1 cellular context compared by ENCODE assay signal in the genomic region with DNA sequence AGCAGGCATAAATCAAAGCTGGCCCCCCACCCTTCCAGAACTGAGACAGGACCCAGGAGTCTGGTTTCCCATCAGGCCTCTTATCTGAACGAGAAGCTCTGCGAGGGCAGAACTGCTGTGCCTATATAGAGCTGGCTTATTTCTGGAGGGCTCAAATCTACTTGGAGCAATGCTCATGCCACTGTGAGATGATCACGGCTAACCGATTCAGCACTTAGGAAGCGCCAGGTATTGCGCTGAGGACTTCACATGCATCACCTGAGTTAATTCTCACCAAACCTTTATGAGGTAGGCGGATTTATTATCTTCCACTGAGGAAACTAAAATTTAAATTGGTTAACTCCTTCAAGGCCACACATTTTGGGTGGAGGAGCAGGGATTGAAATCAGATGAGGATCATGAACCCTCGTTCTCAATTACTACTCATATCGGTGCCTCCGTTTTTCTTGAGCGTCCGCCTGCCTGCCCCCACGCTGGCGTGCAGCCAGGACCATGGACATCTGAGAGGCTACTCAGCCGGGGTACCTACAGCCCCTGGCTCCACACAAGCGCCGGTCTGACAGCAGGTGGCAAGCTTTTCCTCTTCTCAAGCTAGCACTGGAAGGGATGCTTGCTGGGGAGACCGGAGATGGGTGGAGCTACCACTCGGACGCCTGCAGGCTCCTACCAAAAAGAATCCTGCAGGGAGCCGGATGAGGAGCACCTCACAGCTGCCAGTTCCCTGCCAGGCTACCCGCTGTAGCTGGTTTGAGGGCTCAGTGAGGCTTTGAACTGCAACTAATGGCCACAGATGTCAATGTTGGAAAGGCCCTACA.
TF ChIP-seq lines count a peak whose summit lies in the region.

No MANE protein-coding gene starts in this region.

TF ChIP-seq in HepG2, 621 proteins besides CTCF, POLR2A, EP300 and RAD21 (continued from another document):
- TF ChIP-seq, protein P1, sequence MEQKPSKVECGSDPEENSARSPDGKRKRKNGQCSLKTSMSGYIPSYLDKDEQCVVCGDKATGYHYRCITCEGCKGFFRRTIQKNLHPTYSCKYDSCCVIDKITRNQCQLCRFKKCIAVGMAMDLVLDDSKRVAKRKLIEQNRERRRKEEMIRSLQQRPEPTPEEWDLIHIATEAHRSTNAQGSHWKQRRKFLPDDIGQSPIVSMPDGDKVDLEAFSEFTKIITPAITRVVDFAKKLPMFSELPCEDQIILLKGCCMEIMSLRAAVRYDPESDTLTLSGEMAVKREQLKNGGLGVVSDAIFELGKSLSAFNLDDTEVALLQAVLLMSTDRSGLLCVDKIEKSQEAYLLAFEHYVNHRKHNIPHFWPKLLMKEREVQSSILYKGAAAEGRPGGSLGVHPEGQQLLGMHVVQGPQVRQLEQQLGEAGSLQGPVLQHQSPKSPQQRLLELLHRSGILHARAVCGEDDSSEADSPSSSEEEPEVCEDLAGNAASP (CRISPR knock-in tag; IDR thresholded peaks at IDR 0.05; ENCODE audit: borderline replicate concordance), result 0 out of 2 replicates have a peak, but pooled peaks have one; percentile 37
- 0 out of 2 replicates have a peak, but pooled peaks have one; percentile 35 for TF ChIP-seq ARID2 (CRISPR knock-in tag; IDR thresholded peaks at IDR 0.05; ENCODE audit: borderline replicate concordance)
- peak; percentile 71 for TF ChIP-seq BORCS8-MEF2B (CRISPR knock-in tag; IDR thresholded peaks at IDR 0.05)
- TF ChIP-seq SOX13 (IDR thresholded peaks at IDR 0.05), result no peak; the same call in 1 of the 2 replicates
- TF ChIP-seq SOX13 (CRISPR knock-in tag; conservative IDR thresholded peaks at IDR 0.05 in 1 of 2, IDR thresholded peaks at IDR 0.05 in 1 of 2), result peak in 1 of 2 experiments; percentile 68; a peak in 1 of 4 replicates
- TF ChIP-seq MBD4 (IDR thresholded peaks at IDR 0.05; ENCODE audit: borderline replicate concordance, low read length), result no peak
- TF ChIP-seq ASH2L (IDR thresholded peaks at IDR 0.05; ENCODE audit: insufficient read length, low read depth, low read length), result no peak
- peak; percentile 34; the same call in 1 of the 2 replicates for TF ChIP-seq HOXA3 (CRISPR knock-in tag; IDR thresholded peaks at IDR 0.05)
- TF ChIP-seq, protein P2, sequence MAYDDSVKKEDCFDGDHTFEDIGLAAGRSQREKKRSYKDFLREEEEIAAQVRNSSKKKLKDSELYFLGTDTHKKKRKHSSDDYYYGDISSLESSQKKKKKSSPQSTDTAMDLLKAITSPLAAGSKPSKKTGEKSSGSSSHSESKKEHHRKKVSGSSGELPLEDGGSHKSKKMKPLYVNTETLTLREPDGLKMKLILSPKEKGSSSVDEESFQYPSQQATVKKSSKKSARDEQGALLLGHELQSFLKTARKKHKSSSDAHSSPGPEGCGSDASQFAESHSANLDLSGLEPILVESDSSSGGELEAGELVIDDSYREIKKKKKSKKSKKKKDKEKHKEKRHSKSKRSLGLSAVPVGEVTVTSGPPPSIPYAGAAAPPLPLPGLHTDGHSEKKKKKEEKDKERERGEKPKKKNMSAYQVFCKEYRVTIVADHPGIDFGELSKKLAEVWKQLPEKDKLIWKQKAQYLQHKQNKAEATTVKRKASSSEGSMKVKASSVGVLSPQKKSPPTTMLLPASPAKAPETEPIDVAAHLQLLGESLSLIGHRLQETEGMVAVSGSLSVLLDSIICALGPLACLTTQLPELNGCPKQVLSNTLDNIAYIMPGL (CRISPR knock-in tag; IDR thresholded peaks at IDR 0.05; ENCODE audit: borderline replicate concordance in 1 of 2, low read depth in 1 of 2), result peak; percentile 68 to 83; a peak in 2 of 4 replicates
- peak; percentile 79; the same call in 1 of the 2 replicates for TF ChIP-seq REPIN1 (CRISPR knock-in tag; IDR thresholded peaks at IDR 0.05; ENCODE audit: borderline replicate concordance, low read depth)
- TF ChIP-seq ZNF350 (CRISPR knock-in tag; IDR thresholded peaks at IDR 0.05; ENCODE audit: borderline replicate concordance, low read depth), result peak; percentile 7; the same call in 1 of the 2 replicates
- TF ChIP-seq IKZF1 (IDR thresholded peaks at IDR 0.05), result no peak
- TF ChIP-seq SRF (IDR thresholded peaks at IDR 0.05; ENCODE audit: low read depth, low read length), result no peak
- TF ChIP-seq ZBTB20 (CRISPR knock-in tag; IDR thresholded peaks at IDR 0.05; ENCODE audit: borderline replicate concordance, low read depth), result peak; percentile 64
- TF ChIP-seq ZNF616 (CRISPR knock-in tag; IDR thresholded peaks at IDR 0.05; ENCODE audit: low read depth), result no peak; the same call in 1 of the 2 replicates
- no peak; the same call in 1 of the 2 replicates for TF ChIP-seq ZMAT3 (CRISPR knock-in tag; conservative IDR thresholded peaks at IDR 0.05)
- 0 out of 2 replicates have a peak, but pooled peaks have one; percentile 72 for TF ChIP-seq ZNF713 (CRISPR knock-in tag; IDR thresholded peaks at IDR 0.05)
- no peak for TF ChIP-seq SMAD9 (CRISPR knock-in tag; IDR thresholded peaks at IDR 0.05)
- TF ChIP-seq, protein P3, sequence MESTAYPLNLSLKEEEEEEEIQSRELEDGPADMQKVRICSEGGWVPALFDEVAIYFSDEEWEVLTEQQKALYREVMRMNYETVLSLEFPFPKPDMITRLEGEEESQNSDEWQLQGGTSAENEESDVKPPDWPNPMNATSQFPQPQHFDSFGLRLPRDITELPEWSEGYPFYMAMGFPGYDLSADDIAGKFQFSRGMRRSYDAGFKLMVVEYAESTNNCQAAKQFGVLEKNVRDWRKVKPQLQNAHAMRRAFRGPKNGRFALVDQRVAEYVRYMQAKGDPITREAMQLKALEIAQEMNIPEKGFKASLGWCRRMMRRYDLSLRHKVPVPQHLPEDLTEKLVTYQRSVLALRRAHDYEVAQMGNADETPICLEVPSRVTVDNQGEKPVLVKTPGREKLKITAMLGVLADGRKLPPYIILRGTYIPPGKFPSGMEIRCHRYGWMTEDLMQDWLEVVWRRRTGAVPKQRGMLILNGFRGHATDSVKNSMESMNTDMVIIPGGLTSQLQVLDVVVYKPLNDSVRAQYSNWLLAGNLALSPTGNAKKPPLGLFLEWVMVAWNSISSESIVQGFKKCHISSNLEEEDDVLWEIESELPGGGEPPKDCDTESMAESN (CRISPR knock-in tag; conservative IDR thresholded peaks at IDR 0.05), result 0 out of 2 replicates have a peak, but pooled peaks have one; percentile 13
- TF ChIP-seq, protein P4, sequence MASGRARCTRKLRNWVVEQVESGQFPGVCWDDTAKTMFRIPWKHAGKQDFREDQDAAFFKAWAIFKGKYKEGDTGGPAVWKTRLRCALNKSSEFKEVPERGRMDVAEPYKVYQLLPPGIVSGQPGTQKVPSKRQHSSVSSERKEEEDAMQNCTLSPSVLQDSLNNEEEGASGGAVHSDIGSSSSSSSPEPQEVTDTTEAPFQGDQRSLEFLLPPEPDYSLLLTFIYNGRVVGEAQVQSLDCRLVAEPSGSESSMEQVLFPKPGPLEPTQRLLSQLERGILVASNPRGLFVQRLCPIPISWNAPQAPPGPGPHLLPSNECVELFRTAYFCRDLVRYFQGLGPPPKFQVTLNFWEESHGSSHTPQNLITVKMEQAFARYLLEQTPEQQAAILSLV (CRISPR knock-in tag; IDR thresholded peaks at IDR 0.05; ENCODE audit: borderline replicate concordance), result no peak
- TF ChIP-seq ZNF251 (CRISPR knock-in tag; IDR thresholded peaks at IDR 0.05), result peak; percentile 62; the same call in 1 of the 2 replicates
- TF ChIP-seq ZSCAN9 (CRISPR knock-in tag; IDR thresholded peaks at IDR 0.05; ENCODE audit: borderline replicate concordance), result no peak; the same call in 1 of the 2 replicates
- TF ChIP-seq EEA1 (CRISPR knock-in tag; IDR thresholded peaks at IDR 0.05; ENCODE audit: borderline replicate concordance), result no peak
- TF ChIP-seq PHB2 (IDR thresholded peaks at IDR 0.05; ENCODE audit: partially characterized antibody), result no peak
- TF ChIP-seq SMC3 (IDR thresholded peaks at IDR 0.05; ENCODE audit: low read length), result peak; percentile 50; the same call in 1 of the 2 replicates
- TF ChIP-seq TSC22D2 (CRISPR knock-in tag; IDR thresholded peaks at IDR 0.05; ENCODE audit: borderline replicate concordance), result peak; percentile 23; the same call in 1 of the 2 replicates
- no peak for TF ChIP-seq MLLT10 (CRISPR knock-in tag; IDR thresholded peaks at IDR 0.05)
- no peak for TF ChIP-seq ZFYVE20 (CRISPR knock-in tag; IDR thresholded peaks at IDR 0.05; ENCODE audit: borderline replicate concordance, low read depth)
- TF ChIP-seq KDM3A (CRISPR knock-in tag; IDR thresholded peaks at IDR 0.05; ENCODE audit: low read depth), result peak; percentile 69; the same call in 1 of the 2 replicates
- peak; percentile 72 for TF ChIP-seq KAT8 (CRISPR knock-in tag; IDR thresholded peaks at IDR 0.05)
- no peak for TF ChIP-seq ZNF777 (CRISPR knock-in tag; IDR thresholded peaks at IDR 0.05)
- no peak for TF ChIP-seq NBN (conservative IDR thresholded peaks at IDR 0.05)
- peak; percentile 41 for TF ChIP-seq ZMYM4 (CRISPR knock-in tag; IDR thresholded peaks at IDR 0.05)
- TF ChIP-seq, protein P5, sequence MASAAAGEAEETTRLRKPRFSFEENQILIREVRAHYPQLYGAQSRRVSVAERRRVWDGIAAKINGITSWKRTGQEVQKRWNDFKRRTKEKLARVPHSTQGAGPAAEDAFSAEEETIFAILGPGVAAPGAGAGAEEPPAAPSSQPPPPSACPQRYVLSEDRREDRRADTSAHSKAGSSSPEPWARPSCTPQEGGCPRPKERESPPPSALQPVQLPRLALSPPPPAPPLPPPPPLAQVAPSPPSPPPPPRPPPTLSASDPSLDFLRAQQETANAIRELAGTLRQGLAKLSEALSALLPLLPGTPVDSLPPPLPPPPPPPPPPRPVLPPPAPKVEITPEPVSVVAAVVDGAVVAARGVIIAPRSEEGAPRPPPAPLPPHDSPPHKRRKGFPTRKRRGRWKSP (CRISPR knock-in tag; IDR thresholded peaks at IDR 0.05), result no peak; the same call in 1 of the 2 replicates
